In genomic region chr4:7760228-7760627, GRCh38 we compare ENCODE assay signal across 21 cellular contexts.
DNase-seq lines count a peak whose midpoint lies in the region; ATAC-seq lines count a peak whose summit lies in the region.
"Had no signal": no experiment of that assay in that cellular context is flagged by ENCODE, and none has a peak within 500 bp of the region (broad histone marks: within the 10 kb centered on the region; RNA-seq: fewer than 3 reads in every experiment).

No MANE protein-coding gene starts in this region.

- peak overlapping the region; percentile 88 for H3K27ac Mint-ChIP-seq in stimulated activated naive CD8-positive, alpha-beta T cell treated with anti-CD3 and anti-CD28 coated beads, Interleukin-15, Interleukin-2, amounts not matched to agents 100 ng/mL and 50 ng/mL, for 24 hours
- peak overlapping the region; percentile 87 for H3K27ac Mint-ChIP-seq in activated CD4-positive, alpha-beta memory T cell treated with anti-CD3 and anti-CD28 coated beads for 36 hours
- peak overlapping the region; percentile 96 to 98 for H3K27ac Mint-ChIP-seq in effector memory CD8-positive, alpha-beta T cell
- H3K27ac Mint-ChIP-seq in stimulated activated naive CD8-positive, alpha-beta T cell treated with anti-CD3 and anti-CD28 coated beads, Interleukin-15, amount 100 ng/mL, for 72 hours: peak overlapping the region; percentile 83 to 98
- H3K27ac Mint-ChIP-seq: activated B cell treated with CpG ODN at 0.5 μM for 24 hours had no signal

- no peaks in the 10 kb centered on the region for H3K9me3 Mint-ChIP-seq in stimulated activated naive CD8-positive, alpha-beta T cell treated with anti-CD3 and anti-CD28 coated beads, Interleukin-15, Interleukin-2, amounts not matched to agents 100 ng/mL and 50 ng/mL, for 24 hours
- no peaks in the 10 kb centered on the region for H3K9me3 Mint-ChIP-seq in activated CD4-positive, alpha-beta memory T cell treated with anti-CD3 and anti-CD28 coated beads for 36 hours
- H3K9me3 Mint-ChIP-seq in effector memory CD8-positive, alpha-beta T cell: no peaks in the 10 kb centered on the region
- no peaks in the 10 kb centered on the region for H3K9me3 Mint-ChIP-seq in stimulated activated naive CD8-positive, alpha-beta T cell treated with anti-CD3 and anti-CD28 coated beads, Interleukin-15, amount 100 ng/mL, for 72 hours
- H3K9me3 Mint-ChIP-seq: activated B cell treated with CpG ODN at 0.5 μM for 24 hours had no signal

- H3K4me1 Mint-ChIP-seq in stimulated activated naive CD8-positive, alpha-beta T cell treated with anti-CD3 and anti-CD28 coated beads, Interleukin-15, Interleukin-2, amounts not matched to agents 100 ng/mL and 50 ng/mL, for 24 hours (ENCODE audit: low read depth): peaks cover 39% of the 10 kb centered on the region
- peaks cover 30% of the 10 kb centered on the region for H3K4me1 Mint-ChIP-seq in activated CD4-positive, alpha-beta memory T cell treated with anti-CD3 and anti-CD28 coated beads for 36 hours (ENCODE audit: low read depth)
- H3K4me1 Mint-ChIP-seq in effector memory CD8-positive, alpha-beta T cell (ENCODE audit: low read depth in 2 of 2): peaks cover 5 to 13% of the 10 kb centered on the region in 2 donors
- H3K4me1 Mint-ChIP-seq in stimulated activated naive CD8-positive, alpha-beta T cell treated with anti-CD3 and anti-CD28 coated beads, Interleukin-15, amount 100 ng/mL, for 72 hours: peaks cover 53% of the 10 kb centered on the region

- no peak for ATAC-seq in stimulated activated naive CD8-positive, alpha-beta T cell treated with anti-CD3 and anti-CD28 coated beads, Interleukin-15, Interleukin-2, amounts not matched to agents 100 U/mL and 50 U/mL, for 24 hours
- no peak for ATAC-seq in effector memory CD8-positive, alpha-beta T cell (replicated peaks)
- ATAC-seq in stimulated activated naive CD8-positive, alpha-beta T cell treated with anti-CD3 and anti-CD28 coated beads, Interleukin-15, amount 100 ng/mL, for 72 hours: no peak
- no peak for ATAC-seq in GM19397 (IDR thresholded peaks at IDR 0.05; ENCODE audit: unreplicated experiment)
- ATAC-seq: GM12878, heart left ventricle had no signal

- POLR2A ChIA-PET in activated CD4-positive, alpha-beta memory T cell treated with anti-CD3 and anti-CD28 coated beads for 36 hours (lab: Charles Lee): no interaction called here

- intact Hi-C loops in activated CD4-positive, alpha-beta memory T cell treated with anti-CD3 and anti-CD28 coated beads for 36 hours (cut with micrococcal nuclease): no loop called here

- H3K36me3 Mint-ChIP-seq in stimulated activated naive CD8-positive, alpha-beta T cell treated with anti-CD3 and anti-CD28 coated beads, Interleukin-15, Interleukin-2, amounts not matched to agents 100 ng/mL and 50 ng/mL, for 24 hours (ENCODE audit: low read depth): no peaks in the 10 kb centered on the region
- peaks cover 5% of the 10 kb centered on the region for H3K36me3 Mint-ChIP-seq in activated CD4-positive, alpha-beta memory T cell treated with anti-CD3 and anti-CD28 coated beads for 36 hours
- no peaks in the 10 kb centered on the region for H3K36me3 Mint-ChIP-seq in effector memory CD8-positive, alpha-beta T cell (ENCODE audit: insufficient read depth)

- DNase-seq in stimulated activated naive CD8-positive, alpha-beta T cell treated with anti-CD3 and anti-CD28 coated beads, Interleukin-15, Interleukin-2, amounts not matched to agents 100 U/mL and 50 U/mL, for 24 hours: no peak
- no peak for DNase-seq in activated CD4-positive, alpha-beta memory T cell treated with anti-CD3 and anti-CD28 coated beads for 36 hours
- no peak for DNase-seq in effector memory CD8-positive, alpha-beta T cell
- DNase-seq in stimulated activated naive CD8-positive, alpha-beta T cell treated with anti-CD3 and anti-CD28 coated beads, Interleukin-15, amount 100 ng/mL, for 72 hours: no peak
- DNase-seq in SHP77 treated with DMSO at 0.1 percent for 48 hours (lab: John Stamatoyannopoulos, UW) (no peak), HCEC 1CT (no peak)
- DNase-seq: activated B cell treated with CpG ODN at 0.5 μM for 24 hours; activated CD8-positive, alpha-beta memory T cell treated with anti-CD3 and anti-CD28 coated beads, Interleukin-2, amount 50 U/mL, for 48 hours; amygdala; BE2C; caudate nucleus; effector CD4-positive, alpha-beta T cell; GDM1; NCI-H2029; NCI-H446; stimulated activated CD4-positive, alpha-beta T cell treated with anti-CD3 and anti-CD28 coated beads, Interleukin-12 subunit alpha, Interleukin-12 subunit beta, amount 100 ng/mL, for 4 hours; tibial artery had no signal

- no peaks in the 10 kb centered on the region for H3K27me3 Mint-ChIP-seq in stimulated activated naive CD8-positive, alpha-beta T cell treated with anti-CD3 and anti-CD28 coated beads, Interleukin-15, Interleukin-2, amounts not matched to agents 100 ng/mL and 50 ng/mL, for 24 hours
- H3K27me3 Mint-ChIP-seq in activated CD4-positive, alpha-beta memory T cell treated with anti-CD3 and anti-CD28 coated beads for 36 hours: no peaks in the 10 kb centered on the region
- H3K27me3 Mint-ChIP-seq in effector memory CD8-positive, alpha-beta T cell: no peaks in the 10 kb centered on the region
- no peaks in the 10 kb centered on the region for H3K27me3 Mint-ChIP-seq in stimulated activated naive CD8-positive, alpha-beta T cell treated with anti-CD3 and anti-CD28 coated beads, Interleukin-15, amount 100 ng/mL, for 72 hours

- CTCF ChIA-PET in activated CD4-positive, alpha-beta memory T cell treated with anti-CD3 and anti-CD28 coated beads for 36 hours (lab: Charles Lee): interaction anchor here (1.1 to 5.5 kb wide), 6 partner anchors 9 to 228 kb away, joined by 3 to 65 read pairs (median 5); no protein-coding TSS in a partner anchor

- peak overlapping the region; percentile 28 for H3K4me3 Mint-ChIP-seq in stimulated activated naive CD8-positive, alpha-beta T cell treated with anti-CD3 and anti-CD28 coated beads, Interleukin-15, Interleukin-2, amounts not matched to agents 100 ng/mL and 50 ng/mL, for 24 hours
- H3K4me3 Mint-ChIP-seq in activated CD4-positive, alpha-beta memory T cell treated with anti-CD3 and anti-CD28 coated beads for 36 hours: peak overlapping the region; percentile 71
- peak overlapping the region; percentile 80 to 81 for H3K4me3 Mint-ChIP-seq in effector memory CD8-positive, alpha-beta T cell
- peak overlapping the region; percentile 79 to 92 for H3K4me3 Mint-ChIP-seq in stimulated activated naive CD8-positive, alpha-beta T cell treated with anti-CD3 and anti-CD28 coated beads, Interleukin-15, amount 100 ng/mL, for 72 hours
- H3K4me3 Mint-ChIP-seq: activated B cell treated with CpG ODN at 0.5 μM for 24 hours had no signal

Comparison
In these comparisons a context has a peak if more than half of its experiments do, and no peak if none do; other contexts are left out.
1. H3K4me3 Mint-ChIP-seq: peak in every context shown above with its lines; median percentile 86 in stimulated activated naive CD8-positive, alpha-beta T cell treated with anti-CD3 and anti-CD28 coated beads, Interleukin-15, amount 100 ng/mL, for 72 hours; 80 in effector memory CD8-positive, alpha-beta T cell; 71 in activated CD4-positive, alpha-beta memory T cell treated with anti-CD3 and anti-CD28 coated beads for 36 hours; 28 in stimulated activated naive CD8-positive, alpha-beta T cell treated with anti-CD3 and anti-CD28 coated beads, Interleukin-15, Interleukin-2, amounts not matched to agents 100 ng/mL and 50 ng/mL, for 24 hours.